In the genomic region with DNA sequence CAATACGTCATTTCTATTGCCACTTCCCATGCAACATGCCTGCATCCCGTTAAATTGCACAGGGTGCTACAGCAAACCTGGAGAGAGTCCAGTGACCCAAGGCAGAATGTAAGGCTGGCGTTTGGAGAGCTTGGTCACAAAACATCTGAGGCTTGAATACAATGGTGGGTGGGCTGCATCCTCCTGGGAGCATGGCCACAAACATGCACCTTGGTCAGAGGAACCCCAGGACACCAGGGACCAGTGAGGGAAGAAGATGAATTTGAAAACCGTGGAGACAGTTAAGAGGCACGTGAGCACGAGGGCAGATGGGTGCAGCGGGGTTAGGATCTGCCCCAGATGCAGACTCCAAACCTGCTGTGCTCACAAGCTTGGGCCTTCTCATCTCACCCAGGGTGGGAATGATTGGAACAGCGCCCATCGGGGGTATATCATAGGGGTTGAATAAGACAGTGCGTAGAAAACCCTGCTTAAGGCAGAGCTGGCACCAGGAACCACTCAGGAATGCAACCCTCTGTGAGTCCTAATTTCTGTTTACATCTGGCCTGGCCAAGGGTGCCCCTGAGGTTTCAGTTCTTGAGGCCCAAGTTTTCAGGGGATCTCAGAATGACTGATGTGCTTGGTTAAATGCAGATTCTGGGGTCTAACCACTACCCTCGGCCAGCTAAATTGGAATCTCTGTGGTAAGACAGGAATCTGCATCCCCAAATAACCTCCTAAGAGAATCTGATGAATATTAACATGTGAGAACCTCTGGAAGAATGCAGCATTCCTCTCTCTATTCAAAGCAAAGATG, we compare ENCODE assay signal across 24 cellular contexts.
DNase-seq lines count a peak whose midpoint lies in the region; ATAC-seq and TF ChIP-seq lines count a peak whose summit lies in the region.
"Had no signal": no experiment of that assay in that cellular context is flagged by ENCODE, and none has a peak within 500 bp of the region (broad histone marks: within the 10 kb centered on the region; RNA-seq: fewer than 3 reads in every experiment).

No MANE protein-coding gene starts in this region.

- H3K27ac Mint-ChIP-seq in natural killer cell treated with Interleukin-12 subunit alpha and Interleukin-12 subunit beta and Interleukin-15 and Interleukin-18, amount 100 ng/mL, for 72 hours, result no peak overlapping the region
- H3K27ac Mint-ChIP-seq in natural killer cell (no peak overlapping the region), MCF 10A (ENCODE audit: low read depth, unreplicated experiment) (no peak overlapping the region)
- H3K27ac Mint-ChIP-seq in activated CD8-positive, alpha-beta T cell treated with anti-CD3 and anti-CD28 coated beads for 36 hours, result peak overlapping the region; percentile 41
- H3K27ac Mint-ChIP-seq in CD4-positive, alpha-beta memory T cell, result peak overlapping the region in 2 of 7 donors; percentile 1 to 37

- H3K4me3 Mint-ChIP-seq in natural killer cell treated with Interleukin-12 subunit alpha and Interleukin-12 subunit beta and Interleukin-15 and Interleukin-18, amount 100 ng/mL, for 72 hours, result peak overlapping the region; percentile 10
- no peak overlapping the region for H3K4me3 Mint-ChIP-seq in natural killer cell
- no peak overlapping the region for H3K4me3 Mint-ChIP-seq in activated CD8-positive, alpha-beta T cell treated with anti-CD3 and anti-CD28 coated beads for 36 hours
- no peak overlapping the region for H3K4me3 Mint-ChIP-seq in CD4-positive, alpha-beta memory T cell
- H3K4me3 Mint-ChIP-seq in MCF 10A (ENCODE audit: unreplicated experiment), result no peak overlapping the region
- H3K4me3 Mint-ChIP-seq: IgD-negative memory B cell had no signal

- no peaks in the 10 kb centered on the region for H3K27me3 ChIP-seq in CD4-positive, alpha-beta memory T cell (ENCODE audit: insufficient read depth, low read length)
- H3K27me3 ChIP-seq: body of pancreas, gastroesophageal sphincter, neutrophil had no signal

- no peaks in the 10 kb centered on the region for H3K9me3 ChIP-seq in CD4-positive, alpha-beta memory T cell (ENCODE audit: control insufficient read depth in 1 of 2, low read length in 2 of 2)
- H3K9me3 ChIP-seq: body of pancreas, gastroesophageal sphincter, neutrophil had no signal

- H3K27me3 Mint-ChIP-seq in natural killer cell treated with Interleukin-12 subunit alpha and Interleukin-12 subunit beta and Interleukin-15 and Interleukin-18, amount 100 ng/mL, for 72 hours, result no peaks in the 10 kb centered on the region
- H3K27me3 Mint-ChIP-seq in natural killer cell (ENCODE audit: low read depth in 2 of 2) (no peaks in the 10 kb centered on the region), MCF 10A (ENCODE audit: insufficient read depth, unreplicated experiment) (no peaks in the 10 kb centered on the region)
- no peaks in the 10 kb centered on the region for H3K27me3 Mint-ChIP-seq in activated CD8-positive, alpha-beta T cell treated with anti-CD3 and anti-CD28 coated beads for 36 hours
- H3K27me3 Mint-ChIP-seq in CD4-positive, alpha-beta memory T cell, result no peaks in the 10 kb centered on the region

- H3K4me3 ChIP-seq in CD4-positive, alpha-beta memory T cell (ENCODE audit: low read length in 2 of 2), result no peak overlapping the region
- H3K4me3 ChIP-seq: body of pancreas, coronary artery, gastroesophageal sphincter had no signal

- H3K27ac ChIP-seq in CD4-positive, alpha-beta memory T cell (ENCODE audit: low read depth, low read length), result no peak overlapping the region
- H3K27ac ChIP-seq: body of pancreas, coronary artery, gastroesophageal sphincter, neutrophil had no signal

- TF ChIP-seq CTCF in natural killer cell (IDR thresholded peaks at IDR 0.05), result no peak
- no peak for TF ChIP-seq CTCF in activated CD8-positive, alpha-beta T cell treated with anti-CD3 and anti-CD28 coated beads for 36 hours (IDR thresholded peaks at IDR 0.05)
- TF ChIP-seq CTCF in MCF 10A (IDR thresholded peaks at IDR 0.05; ENCODE audit: unreplicated experiment), result no peak

- POLR2A ChIA-PET in activated CD8-positive, alpha-beta T cell treated with anti-CD3 and anti-CD28 coated beads for 36 hours (lab: Charles Lee), result interaction anchor here (0.6 to 1.1 kb wide), 2 partner anchors 25 to 26 kb away, joined by 3 to 4 read pairs; no protein-coding TSS in a partner anchor
- POLR2A ChIA-PET in CD4-positive, alpha-beta memory T cell (lab: Charles Lee; ENCODE audit: partially characterized antibody), result interaction anchor here (1.2 kb wide), 1 partner anchor 11 kb away, joined by 3 read pairs; no protein-coding TSS in a partner anchor
- POLR2A ChIA-PET in MCF 10A (lab: Yijun Ruan, JAX), result no interaction called here

- H3K9me3 Mint-ChIP-seq in natural killer cell treated with Interleukin-12 subunit alpha and Interleukin-12 subunit beta and Interleukin-15 and Interleukin-18, amount 100 ng/mL, for 72 hours, result peaks cover 3% of the 10 kb centered on the region
- peaks cover 0 to 3% of the 10 kb centered on the region in 2 donors for H3K9me3 Mint-ChIP-seq in natural killer cell
- H3K9me3 Mint-ChIP-seq in activated CD8-positive, alpha-beta T cell treated with anti-CD3 and anti-CD28 coated beads for 36 hours, result peaks cover 5% of the 10 kb centered on the region
- no peaks in the 10 kb centered on the region for H3K9me3 Mint-ChIP-seq in CD4-positive, alpha-beta memory T cell
- H3K9me3 Mint-ChIP-seq in MCF 10A (ENCODE audit: unreplicated experiment), result no peaks in the 10 kb centered on the region

- H3K36me3 ChIP-seq in CD4-positive, alpha-beta memory T cell (ENCODE audit: insufficient read depth, low read length), result no peaks in the 10 kb centered on the region
- H3K36me3 ChIP-seq: gastroesophageal sphincter, neutrophil had no signal

- intact Hi-C loops in natural killer cell (cut with micrococcal nuclease) (no loop called here), cardiac septum (cut with DNase I) (no loop called here), MCF 10A (cut with micrococcal nuclease) (no loop called here)
- intact Hi-C loops in activated CD8-positive, alpha-beta T cell treated with anti-CD3 and anti-CD28 coated beads for 36 hours (cut with micrococcal nuclease), result no loop called here
- intact Hi-C loops in CD4-positive, alpha-beta memory T cell (cut with micrococcal nuclease), result no loop called here

- peaks cover 29% of the 10 kb centered on the region for H3K4me1 ChIP-seq in CD4-positive, alpha-beta memory T cell (ENCODE audit: insufficient read depth, low read length)
- H3K4me1 ChIP-seq: body of pancreas, gastroesophageal sphincter had no signal

- DNase-seq in natural killer cell treated with Interleukin-12 subunit alpha and Interleukin-12 subunit beta and Interleukin-15 and Interleukin-18, amount 100 ng/mL, for 72 hours (ENCODE audit: low spot score), result no peak
- DNase-seq in natural killer cell (no peak), fibroblast of peridontal ligament (ENCODE audit: extremely low read depth) (peak; percentile 83), NCI-H526 (lab: John Stamatoyannopoulos, UW) (no peak), cardiac septum (ENCODE audit: low spot score) (no peak), MCF 10A (ENCODE audit: unreplicated experiment) (no peak)
- DNase-seq in activated CD8-positive, alpha-beta T cell treated with anti-CD3 and anti-CD28 coated beads for 36 hours, result peak; percentile 44
- no peak for DNase-seq in CD4-positive, alpha-beta memory T cell
- DNase-seq: ACHN; activated CD4-positive, alpha-beta T cell treated with anti-CD3 and anti-CD28 coated beads, Interleukin-2, amount 50 U/mL, for 4 hours; body of pancreas; EL; HCEC 1CT; left colon; NCI-H1694 treated with DMSO at 0.1 percent for 48 hours; right cardiac atrium; RPMI8226; stimulated activated CD4-positive, alpha-beta T cell treated with anti-CD3 and anti-CD28 coated beads, Interleukin-15, amount 100 ng/mL, for 24 hours; stimulated activated naive CD4-positive, alpha-beta T cell; trophoblast cell had no signal

- ATAC-seq in natural killer cell treated with Interleukin-12 subunit alpha and Interleukin-12 subunit beta and Interleukin-15 and Interleukin-18, amount 100 ng/mL, for 72 hours, result peak in 1 of 2 donors; percentile 15
- no peak for ATAC-seq in natural killer cell
- peak; percentile 21 for ATAC-seq in activated CD8-positive, alpha-beta T cell treated with anti-CD3 and anti-CD28 coated beads for 36 hours
- ATAC-seq: body of pancreas, gastroesophageal sphincter, left colon, right cardiac atrium had no signal

- peaks cover 38 to 45% of the 10 kb centered on the region in 2 donors for H3K4me1 Mint-ChIP-seq in natural killer cell treated with Interleukin-12 subunit alpha and Interleukin-12 subunit beta and Interleukin-15 and Interleukin-18, amount 100 ng/mL, for 72 hours (ENCODE audit: low read depth in 2 of 2)
- H3K4me1 Mint-ChIP-seq in natural killer cell, result peaks cover 10 to 28% of the 10 kb centered on the region in 2 donors
- peaks cover 53% of the 10 kb centered on the region for H3K4me1 Mint-ChIP-seq in activated CD8-positive, alpha-beta T cell treated with anti-CD3 and anti-CD28 coated beads for 36 hours (ENCODE audit: low read depth)
- peaks cover 14 to 50% (median 25%) of the 10 kb centered on the region in 4 donors for H3K4me1 Mint-ChIP-seq in CD4-positive, alpha-beta memory T cell
- no peaks in the 10 kb centered on the region for H3K4me1 Mint-ChIP-seq in MCF 10A (ENCODE audit: insufficient read depth, unreplicated experiment)

- H3K36me3 Mint-ChIP-seq in natural killer cell treated with Interleukin-12 subunit alpha and Interleukin-12 subunit beta and Interleukin-15 and Interleukin-18, amount 100 ng/mL, for 72 hours, result peaks cover 5% of the 10 kb centered on the region
- H3K36me3 Mint-ChIP-seq in natural killer cell (no peaks in the 10 kb centered on the region), MCF 10A (ENCODE audit: insufficient read depth, unreplicated experiment) (no peaks in the 10 kb centered on the region)
- H3K36me3 Mint-ChIP-seq in activated CD8-positive, alpha-beta T cell treated with anti-CD3 and anti-CD28 coated beads for 36 hours (ENCODE audit: low read depth), result no peaks in the 10 kb centered on the region
- H3K36me3 Mint-ChIP-seq in CD4-positive, alpha-beta memory T cell, result no peaks in the 10 kb centered on the region
- H3K36me3 Mint-ChIP-seq: IgD-negative memory B cell had no signal

- BruUV-seq in MCF 10A (replicated peaks; lab: Mats Ljungman, UMichigan), result no TSS peak

- CTCF ChIA-PET in activated CD8-positive, alpha-beta T cell treated with anti-CD3 and anti-CD28 coated beads for 36 hours (lab: Charles Lee), result interaction anchor here (1.1 to 1.6 kb wide), 3 partner anchors 13 to 64 kb away, joined by 3 to 4 read pairs (median 3); no protein-coding TSS in a partner anchor
- CTCF ChIA-PET in CD4-positive, alpha-beta memory T cell (lab: Charles Lee; ENCODE audit: partially characterized antibody), result no interaction called here
- CTCF ChIA-PET in MCF 10A (lab: Yijun Ruan, JAX), result interaction anchor here (0.7 kb wide), 1 partner anchor 423 kb away, joined by 3 read pairs; no protein-coding TSS in a partner anchor

Comparison
In these comparisons a context has a peak if more than half of its experiments do, and no peak if none do; other contexts are left out.
1. DNase-seq: peak in activated CD8-positive, alpha-beta T cell treated with anti-CD3 and anti-CD28 coated beads for 36 hours (single experiment) and fibroblast of peridontal ligament (single experiment); none in natural killer cell treated with Interleukin-12 subunit alpha and Interleukin-12 subunit beta and Interleukin-15 and Interleukin-18, amount 100 ng/mL, for 72 hours (single experiment), natural killer cell (single experiment), CD4-positive, alpha-beta memory T cell (0 of 5), NCI-H526 (0 of 2), cardiac septum (single experiment) and MCF 10A (single experiment).